22 cellular contexts compared by ENCODE assay signal in genomic region chr1:58939666-58940370, GRCh38.
"Had no signal": no experiment of that assay in that cellular context is flagged by ENCODE, and none has a peak within 500 bp of the region (broad histone marks: within the 10 kb centered on the region; RNA-seq: fewer than 3 reads in every experiment).

No MANE protein-coding gene starts in this region.

- H3K27ac Mint-ChIP-seq: stimulated activated naive B cell treated with anti-CD40 and anti-IgM and Interleukin-4, amounts not matched to agents 10 μg/mL and 1 μg/mL and 100 μg/mL, for 72 hours had no signal

- DNase-seq: cortex of kidney; dorsolateral prefrontal cortex; effector memory CD4-positive, alpha-beta T cell; left colon; left ventricle myocardium superior; mesenchymal stem cell; midbrain; psoas muscle; retina; spleen; stimulated activated CD4-positive, alpha-beta T cell treated with anti-CD3 and anti-CD28 coated beads, Interleukin-15, amount 100 ng/mL, for 24 hours; stimulated activated CD4-positive, alpha-beta T cell treated with anti-CD3 and anti-CD28 coated beads, Interleukin-1b, Interleukin-23, amount 100 ng/mL, for 48 hours; stimulated activated CD4-positive, alpha-beta T cell treated with anti-CD3 and anti-CD28 coated beads, Interleukin-4, amount 100 ng/mL, for 24 hours; stimulated activated naive B cell treated with anti-CD40 and anti-IgM and Interleukin-4, amounts not matched to agents 10 μg/mL and 1 μg/mL and 100 μg/mL, for 72 hours; stomach; substantia nigra had no signal

- H3K4me3 ChIP-seq: dorsolateral prefrontal cortex, hepatocyte, lung, psoas muscle, spleen, stomach, thoracic aorta had no signal

- H3K4me3 Mint-ChIP-seq: stimulated activated naive B cell treated with anti-CD40 and anti-IgM and Interleukin-4, amounts not matched to agents 10 μg/mL and 1 μg/mL and 100 μg/mL, for 72 hours had no signal

- H3K4me1 ChIP-seq: psoas muscle had no signal

- H3K9me3 ChIP-seq: neutrophil, psoas muscle, spleen, stomach, thoracic aorta had no signal

- H3K27me3 Mint-ChIP-seq: stimulated activated naive B cell treated with anti-CD40 and anti-IgM and Interleukin-4, amounts not matched to agents 10 μg/mL and 1 μg/mL and 100 μg/mL, for 72 hours had no signal

- H3K9me3 Mint-ChIP-seq: stimulated activated naive B cell treated with anti-CD40 and anti-IgM and Interleukin-4, amounts not matched to agents 10 μg/mL and 1 μg/mL and 100 μg/mL, for 72 hours had no signal

- H3K27ac ChIP-seq: dorsolateral prefrontal cortex, foreskin keratinocyte, hepatocyte, neutrophil, psoas muscle, spleen, stomach, thoracic aorta had no signal

- H3K36me3 ChIP-seq: neutrophil, spleen, stomach, thoracic aorta had no signal

- ATAC-seq: foreskin keratinocyte; left colon; left ventricle myocardium superior; psoas muscle; sciatic nerve; stimulated activated naive B cell treated with anti-CD40 and anti-IgM and Interleukin-4, amounts not matched to agents 10 μg/mL and 1 μg/mL and 100 μg/mL, for 72 hours had no signal

- H3K27me3 ChIP-seq: dorsolateral prefrontal cortex, foreskin keratinocyte, hepatocyte, spleen, stomach had no signal

- H3K36me3 Mint-ChIP-seq: stimulated activated naive B cell treated with anti-CD40 and anti-IgM and Interleukin-4, amounts not matched to agents 10 μg/mL and 1 μg/mL and 100 μg/mL, for 72 hours had no signal
